ENCODE assay signal across 1 cellular context in the genomic region with DNA sequence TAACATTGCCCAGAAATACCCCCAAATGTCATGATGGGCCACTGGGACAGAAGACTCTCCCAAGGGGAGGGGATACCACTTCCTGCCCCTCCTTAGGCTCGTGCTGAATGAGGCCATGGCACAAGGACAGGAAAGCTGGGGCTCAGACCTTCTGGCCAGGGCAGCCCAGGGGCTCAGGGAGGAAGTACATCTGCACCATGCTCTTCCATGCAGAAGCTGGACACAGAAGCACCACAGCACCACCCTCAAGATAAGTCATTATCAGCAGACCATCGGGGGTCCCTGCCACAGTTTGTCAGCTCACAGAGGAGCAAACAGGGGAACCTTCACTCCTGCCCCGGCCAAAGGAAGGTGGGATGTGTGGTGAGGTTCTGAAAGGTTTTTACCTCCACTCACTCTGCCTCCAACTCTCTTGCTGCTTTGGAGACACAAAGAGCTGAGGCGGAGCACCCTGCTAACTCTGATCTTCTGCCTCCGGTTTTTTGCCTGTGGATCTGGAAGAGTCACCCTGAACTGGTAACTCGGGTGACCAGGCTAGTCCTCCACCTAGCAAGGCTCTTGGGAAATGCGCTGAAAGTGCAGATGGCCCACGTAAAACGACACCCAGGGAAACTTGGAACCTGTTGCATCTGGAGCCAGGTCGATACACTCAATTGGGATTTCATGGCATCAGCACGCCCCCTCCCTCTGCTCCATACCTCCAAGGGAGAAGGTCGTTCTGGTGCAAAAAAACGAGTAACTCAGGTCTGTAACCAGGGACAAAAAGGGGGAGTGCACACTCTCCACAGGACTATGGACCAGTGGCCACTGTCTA.
TF ChIP-seq lines count a peak whose summit lies in the region.

No MANE protein-coding gene starts in this region.

TF ChIP-seq in WTC11, 78 proteins besides CTCF, POLR2A, EP300 and RAD21 (continued from another document):
- TF ChIP-seq, protein P1, sequence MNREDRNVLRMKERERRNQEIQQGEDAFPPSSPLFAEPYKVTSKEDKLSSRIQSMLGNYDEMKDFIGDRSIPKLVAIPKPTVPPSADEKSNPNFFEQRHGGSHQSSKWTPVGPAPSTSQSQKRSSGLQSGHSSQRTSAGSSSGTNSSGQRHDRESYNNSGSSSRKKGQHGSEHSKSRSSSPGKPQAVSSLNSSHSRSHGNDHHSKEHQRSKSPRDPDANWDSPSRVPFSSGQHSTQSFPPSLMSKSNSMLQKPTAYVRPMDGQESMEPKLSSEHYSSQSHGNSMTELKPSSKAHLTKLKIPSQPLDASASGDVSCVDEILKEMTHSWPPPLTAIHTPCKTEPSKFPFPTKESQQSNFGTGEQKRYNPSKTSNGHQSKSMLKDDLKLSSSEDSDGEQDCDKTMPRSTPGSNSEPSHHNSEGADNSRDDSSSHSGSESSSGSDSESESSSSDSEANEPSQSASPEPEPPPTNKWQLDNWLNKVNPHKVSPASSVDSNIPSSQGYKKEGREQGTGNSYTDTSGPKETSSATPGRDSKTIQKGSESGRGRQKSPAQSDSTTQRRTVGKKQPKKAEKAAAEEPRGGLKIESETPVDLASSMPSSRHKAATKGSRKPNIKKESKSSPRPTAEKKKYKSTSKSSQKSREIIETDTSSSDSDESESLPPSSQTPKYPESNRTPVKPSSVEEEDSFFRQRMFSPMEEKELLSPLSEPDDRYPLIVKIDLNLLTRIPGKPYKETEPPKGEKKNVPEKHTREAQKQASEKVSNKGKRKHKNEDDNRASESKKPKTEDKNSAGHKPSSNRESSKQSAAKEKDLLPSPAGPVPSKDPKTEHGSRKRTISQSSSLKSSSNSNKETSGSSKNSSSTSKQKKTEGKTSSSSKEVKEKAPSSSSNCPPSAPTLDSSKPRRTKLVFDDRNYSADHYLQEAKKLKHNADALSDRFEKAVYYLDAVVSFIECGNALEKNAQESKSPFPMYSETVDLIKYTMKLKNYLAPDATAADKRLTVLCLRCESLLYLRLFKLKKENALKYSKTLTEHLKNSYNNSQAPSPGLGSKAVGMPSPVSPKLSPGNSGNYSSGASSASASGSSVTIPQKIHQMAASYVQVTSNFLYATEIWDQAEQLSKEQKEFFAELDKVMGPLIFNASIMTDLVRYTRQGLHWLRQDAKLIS (CRISPR knock-in tag; IDR thresholded peaks at IDR 0.05; ENCODE audit: borderline replicate concordance): no peak
- TF ChIP-seq, protein P2, sequence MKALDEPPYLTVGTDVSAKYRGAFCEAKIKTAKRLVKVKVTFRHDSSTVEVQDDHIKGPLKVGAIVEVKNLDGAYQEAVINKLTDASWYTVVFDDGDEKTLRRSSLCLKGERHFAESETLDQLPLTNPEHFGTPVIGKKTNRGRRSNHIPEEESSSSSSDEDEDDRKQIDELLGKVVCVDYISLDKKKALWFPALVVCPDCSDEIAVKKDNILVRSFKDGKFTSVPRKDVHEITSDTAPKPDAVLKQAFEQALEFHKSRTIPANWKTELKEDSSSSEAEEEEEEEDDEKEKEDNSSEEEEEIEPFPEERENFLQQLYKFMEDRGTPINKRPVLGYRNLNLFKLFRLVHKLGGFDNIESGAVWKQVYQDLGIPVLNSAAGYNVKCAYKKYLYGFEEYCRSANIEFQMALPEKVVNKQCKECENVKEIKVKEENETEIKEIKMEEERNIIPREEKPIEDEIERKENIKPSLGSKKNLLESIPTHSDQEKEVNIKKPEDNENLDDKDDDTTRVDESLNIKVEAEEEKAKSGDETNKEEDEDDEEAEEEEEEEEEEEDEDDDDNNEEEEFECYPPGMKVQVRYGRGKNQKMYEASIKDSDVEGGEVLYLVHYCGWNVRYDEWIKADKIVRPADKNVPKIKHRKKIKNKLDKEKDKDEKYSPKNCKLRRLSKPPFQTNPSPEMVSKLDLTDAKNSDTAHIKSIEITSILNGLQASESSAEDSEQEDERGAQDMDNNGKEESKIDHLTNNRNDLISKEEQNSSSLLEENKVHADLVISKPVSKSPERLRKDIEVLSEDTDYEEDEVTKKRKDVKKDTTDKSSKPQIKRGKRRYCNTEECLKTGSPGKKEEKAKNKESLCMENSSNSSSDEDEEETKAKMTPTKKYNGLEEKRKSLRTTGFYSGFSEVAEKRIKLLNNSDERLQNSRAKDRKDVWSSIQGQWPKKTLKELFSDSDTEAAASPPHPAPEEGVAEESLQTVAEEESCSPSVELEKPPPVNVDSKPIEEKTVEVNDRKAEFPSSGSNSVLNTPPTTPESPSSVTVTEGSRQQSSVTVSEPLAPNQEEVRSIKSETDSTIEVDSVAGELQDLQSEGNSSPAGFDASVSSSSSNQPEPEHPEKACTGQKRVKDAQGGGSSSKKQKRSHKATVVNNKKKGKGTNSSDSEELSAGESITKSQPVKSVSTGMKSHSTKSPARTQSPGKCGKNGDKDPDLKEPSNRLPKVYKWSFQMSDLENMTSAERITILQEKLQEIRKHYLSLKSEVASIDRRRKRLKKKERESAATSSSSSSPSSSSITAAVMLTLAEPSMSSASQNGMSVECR (CRISPR knock-in tag; IDR thresholded peaks at IDR 0.05; ENCODE audit: borderline replicate concordance): no peak
- no peak for TF ChIP-seq GABPB1 (CRISPR knock-in tag; IDR thresholded peaks at IDR 0.05)
- TF ChIP-seq, protein P3, sequence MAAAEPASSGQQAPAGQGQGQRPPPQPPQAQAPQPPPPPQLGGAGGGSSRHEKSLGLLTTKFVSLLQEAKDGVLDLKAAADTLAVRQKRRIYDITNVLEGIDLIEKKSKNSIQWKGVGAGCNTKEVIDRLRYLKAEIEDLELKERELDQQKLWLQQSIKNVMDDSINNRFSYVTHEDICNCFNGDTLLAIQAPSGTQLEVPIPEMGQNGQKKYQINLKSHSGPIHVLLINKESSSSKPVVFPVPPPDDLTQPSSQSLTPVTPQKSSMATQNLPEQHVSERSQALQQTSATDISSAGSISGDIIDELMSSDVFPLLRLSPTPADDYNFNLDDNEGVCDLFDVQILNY (CRISPR knock-in tag; IDR thresholded peaks at IDR 0.05): no peak
- TF ChIP-seq, protein P4, sequence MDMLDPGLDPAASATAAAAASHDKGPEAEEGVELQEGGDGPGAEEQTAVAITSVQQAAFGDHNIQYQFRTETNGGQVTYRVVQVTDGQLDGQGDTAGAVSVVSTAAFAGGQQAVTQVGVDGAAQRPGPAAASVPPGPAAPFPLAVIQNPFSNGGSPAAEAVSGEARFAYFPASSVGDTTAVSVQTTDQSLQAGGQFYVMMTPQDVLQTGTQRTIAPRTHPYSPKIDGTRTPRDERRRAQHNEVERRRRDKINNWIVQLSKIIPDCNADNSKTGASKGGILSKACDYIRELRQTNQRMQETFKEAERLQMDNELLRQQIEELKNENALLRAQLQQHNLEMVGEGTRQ (CRISPR knock-in tag; IDR thresholded peaks at IDR 0.05): no peak
- TF ChIP-seq, protein P5, sequence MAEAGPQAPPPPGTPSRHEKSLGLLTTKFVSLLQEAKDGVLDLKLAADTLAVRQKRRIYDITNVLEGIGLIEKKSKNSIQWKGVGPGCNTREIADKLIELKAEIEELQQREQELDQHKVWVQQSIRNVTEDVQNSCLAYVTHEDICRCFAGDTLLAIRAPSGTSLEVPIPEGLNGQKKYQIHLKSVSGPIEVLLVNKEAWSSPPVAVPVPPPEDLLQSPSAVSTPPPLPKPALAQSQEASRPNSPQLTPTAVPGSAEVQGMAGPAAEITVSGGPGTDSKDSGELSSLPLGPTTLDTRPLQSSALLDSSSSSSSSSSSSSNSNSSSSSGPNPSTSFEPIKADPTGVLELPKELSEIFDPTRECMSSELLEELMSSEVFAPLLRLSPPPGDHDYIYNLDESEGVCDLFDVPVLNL (CRISPR knock-in tag; IDR thresholded peaks at IDR 0.05; ENCODE audit: borderline replicate concordance, low read depth): no peak
- TF ChIP-seq ESRRA (CRISPR knock-in tag; IDR thresholded peaks at IDR 0.05; ENCODE audit: borderline replicate concordance): no peak
- TF ChIP-seq, protein P6, sequence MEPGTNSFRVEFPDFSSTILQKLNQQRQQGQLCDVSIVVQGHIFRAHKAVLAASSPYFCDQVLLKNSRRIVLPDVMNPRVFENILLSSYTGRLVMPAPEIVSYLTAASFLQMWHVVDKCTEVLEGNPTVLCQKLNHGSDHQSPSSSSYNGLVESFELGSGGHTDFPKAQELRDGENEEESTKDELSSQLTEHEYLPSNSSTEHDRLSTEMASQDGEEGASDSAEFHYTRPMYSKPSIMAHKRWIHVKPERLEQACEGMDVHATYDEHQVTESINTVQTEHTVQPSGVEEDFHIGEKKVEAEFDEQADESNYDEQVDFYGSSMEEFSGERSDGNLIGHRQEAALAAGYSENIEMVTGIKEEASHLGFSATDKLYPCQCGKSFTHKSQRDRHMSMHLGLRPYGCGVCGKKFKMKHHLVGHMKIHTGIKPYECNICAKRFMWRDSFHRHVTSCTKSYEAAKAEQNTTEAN (CRISPR knock-in tag; IDR thresholded peaks at IDR 0.05): no peak
TF ChIP-seq in WTC11: peak in this region for 0.
